ENCODE assay signal across 22 cellular contexts in the genomic region with DNA sequence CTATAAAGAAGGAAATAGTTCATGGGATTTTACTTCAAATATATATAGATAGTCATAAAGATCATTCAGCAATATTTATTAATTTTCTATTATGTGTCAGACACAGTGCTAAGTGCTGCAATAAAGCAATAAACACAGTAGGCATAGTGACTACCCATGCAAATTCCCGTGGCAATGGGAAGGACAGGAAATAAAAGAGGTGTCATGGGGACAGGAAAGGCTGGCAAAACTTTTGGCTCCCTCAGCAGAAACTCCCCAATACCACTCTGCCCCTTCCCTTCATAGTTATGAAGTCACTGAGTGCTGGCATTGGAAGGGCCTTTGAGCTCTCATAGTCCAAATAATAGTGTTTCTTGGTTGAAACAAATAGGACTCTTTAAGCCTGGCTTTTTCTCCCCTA.
A peak's percentile ranks its signal among the peaks of the same experiment; 100 is the strongest.
DNase-seq lines count a peak whose midpoint lies in the region; ATAC-seq and TF ChIP-seq lines count a peak whose summit lies in the region.
"Had no signal": no experiment of that assay in that cellular context is flagged by ENCODE, and none has a peak within 500 bp of the region (broad histone marks: within the 10 kb centered on the region; RNA-seq: fewer than 3 reads in every experiment).

No MANE protein-coding gene starts in this region.

- H3K27ac ChIP-seq in smooth muscle cell (ENCODE audit: low read depth), result peak overlapping the region; percentile 20
- H3K27ac ChIP-seq in gastrocnemius medialis, result no peak overlapping the region
- H3K27ac ChIP-seq: ovary, tibial artery had no signal

- no peaks in the 10 kb centered on the region for H3K9me3 Mint-ChIP-seq in Calu3 (ENCODE audit: low read depth, unreplicated experiment)
- no peaks in the 10 kb centered on the region for H3K9me3 Mint-ChIP-seq in activated CD8-positive, alpha-beta T cell treated with anti-CD3 and anti-CD28 coated beads, Interleukin-2, amount 10 ng/mL, durations not matched to agents 7 days and 5 days (ENCODE audit: insufficient read depth)

- H3K36me3 ChIP-seq in smooth muscle cell (ENCODE audit: low read depth) (no peaks in the 10 kb centered on the region), gastrocnemius medialis (no peaks in the 10 kb centered on the region)
- H3K36me3 ChIP-seq: ovary, tibial artery had no signal

- H3K27ac Mint-ChIP-seq in Calu3 (ENCODE audit: unreplicated experiment), result peak overlapping the region; percentile 21
- H3K27ac Mint-ChIP-seq in activated CD8-positive, alpha-beta T cell treated with anti-CD3 and anti-CD28 coated beads, Interleukin-2, amount 10 ng/mL, durations not matched to agents 7 days and 5 days, result peak overlapping the region; percentile 56
- H3K27ac Mint-ChIP-seq: activated naive CD4-positive, alpha-beta T cell treated with anti-CD3 and anti-CD28 coated beads for 36 hours; WTC11 had no signal

- WGBS in smooth muscle cell (ENCODE audit: low lambda C conversion rate), result 95% methylated on average over 1 of the region's 1 CpG

- peaks cover 4% of the 10 kb centered on the region for H3F3A ChIP-seq in smooth muscle cell (ENCODE audit: low read depth)

- H3K79me2 ChIP-seq in smooth muscle cell (ENCODE audit: low read depth), result no peaks in the 10 kb centered on the region

- POLR2A ChIA-PET in activated CD8-positive, alpha-beta T cell treated with anti-CD3 and anti-CD28 coated beads, Interleukin-2, amount 10 ng/mL, durations not matched to agents 7 days and 5 days (lab: Charles Lee), result no interaction called here

- H3K27me3 ChIP-seq in smooth muscle cell (ENCODE audit: low read depth) (no peaks in the 10 kb centered on the region), gastrocnemius medialis (no peaks in the 10 kb centered on the region)
- H3K27me3 ChIP-seq: ovary, tibial artery had no signal

- TF ChIP-seq POLR2A in gastrocnemius medialis (IDR thresholded peaks at IDR 0.05), result no peak

- H3K9me3 ChIP-seq in smooth muscle cell (replicated peaks; ENCODE audit: low read depth) (no peaks in the 10 kb centered on the region), gastrocnemius medialis (no peaks in the 10 kb centered on the region)
- H3K9me3 ChIP-seq: ovary, tibial artery had no signal

- H3K4me3 ChIP-seq in smooth muscle cell, result no peak overlapping the region
- no peak overlapping the region for H3K4me3 ChIP-seq in gastrocnemius medialis
- H3K4me3 ChIP-seq: ovary, tibial artery had no signal

- no peak overlapping the region for H3K9ac ChIP-seq in smooth muscle cell (ENCODE audit: low read depth)

- no peaks in the 10 kb centered on the region for H4K20me1 ChIP-seq in smooth muscle cell (ENCODE audit: low read depth)

- H3K4me2 ChIP-seq in smooth muscle cell, result no peak overlapping the region

- no TSS peak for BruUV-seq in Calu3 (replicated peaks; lab: Mats Ljungman, UMichigan)

- DNase-seq in Calu3 (no peak), left colon (no peak), smooth muscle cell (lab: John Stamatoyannopoulos, UW; ENCODE audit: unreplicated experiment) (no peak), gastrocnemius medialis (no peak)
- no peak for DNase-seq in activated CD8-positive, alpha-beta T cell treated with anti-CD3 and anti-CD28 coated beads, Interleukin-2, amount 10 ng/mL, durations not matched to agents 7 days and 5 days
- no peak for DNase-seq in activated naive CD4-positive, alpha-beta T cell treated with Interleukin-2 at 50 U/mL for 16 hours
- DNase-seq: activated CD4-positive, alpha-beta T cell treated with anti-CD3 and anti-CD28 coated beads, Interleukin-2, amount 50 U/mL, for 48 hours; activated T-cell treated with anti-CD3 and anti-CD28 coated beads, Interleukin-2, amount 50 U/mL, for 1 hour; aorta; Kasumi-1; NCI-H1092 treated with DMSO at 0.1 percent for 48 hours; NCI-H2107; NCI-H510A treated with DMSO at 0.1 percent for 48 hours; NK-92 treated with Interleukin-12 subunit alpha and Interleukin-12 subunit beta, amount 100 ng/mL, for 24 hours; ovary; stimulated activated CD4-positive, alpha-beta T cell treated with anti-CD3 and anti-CD28 coated beads, Interleukin-2, amount 100 ng/mL, for 24 hours; stimulated activated naive CD4-positive, alpha-beta T cell; T-helper 9 cell; tibial artery had no signal

- no peaks in the 10 kb centered on the region for H3K27me3 Mint-ChIP-seq in Calu3 (ENCODE audit: unreplicated experiment)
- H3K27me3 Mint-ChIP-seq in activated CD8-positive, alpha-beta T cell treated with anti-CD3 and anti-CD28 coated beads, Interleukin-2, amount 10 ng/mL, durations not matched to agents 7 days and 5 days (ENCODE audit: low read depth), result no peaks in the 10 kb centered on the region

- H3K4me3 Mint-ChIP-seq in Calu3 (ENCODE audit: low read depth, unreplicated experiment), result no peak overlapping the region
- no peak overlapping the region for H3K4me3 Mint-ChIP-seq in activated CD8-positive, alpha-beta T cell treated with anti-CD3 and anti-CD28 coated beads, Interleukin-2, amount 10 ng/mL, durations not matched to agents 7 days and 5 days
- H3K4me3 Mint-ChIP-seq: activated naive CD4-positive, alpha-beta T cell treated with anti-CD3 and anti-CD28 coated beads for 36 hours; WTC11 had no signal

- H3K4me1 ChIP-seq in smooth muscle cell (ENCODE audit: low read depth), result peaks cover 7% of the 10 kb centered on the region
- H3K4me1 ChIP-seq in gastrocnemius medialis, result no peaks in the 10 kb centered on the region
- H3K4me1 ChIP-seq: tibial artery had no signal

- H3K4me1 Mint-ChIP-seq in Calu3 (ENCODE audit: low read depth, unreplicated experiment), result peaks cover 41% of the 10 kb centered on the region
- H3K4me1 Mint-ChIP-seq in activated CD8-positive, alpha-beta T cell treated with anti-CD3 and anti-CD28 coated beads, Interleukin-2, amount 10 ng/mL, durations not matched to agents 7 days and 5 days (ENCODE audit: low read depth), result peaks cover 12% of the 10 kb centered on the region

- H3K36me3 Mint-ChIP-seq in Calu3 (ENCODE audit: insufficient read depth, unreplicated experiment), result no peaks in the 10 kb centered on the region
- H3K36me3 Mint-ChIP-seq in activated CD8-positive, alpha-beta T cell treated with anti-CD3 and anti-CD28 coated beads, Interleukin-2, amount 10 ng/mL, durations not matched to agents 7 days and 5 days (ENCODE audit: low read depth), result no peaks in the 10 kb centered on the region

- in situ Hi-C loops in gastrocnemius medialis (cut with MboI; ENCODE audit: low sequenced_read_pairs in 4 of 4), result no loop called here

- peak overlapping the region; percentile 9 for H2AFZ ChIP-seq in smooth muscle cell (ENCODE audit: low read depth)

- no peak for ATAC-seq in activated CD8-positive, alpha-beta T cell treated with anti-CD3 and anti-CD28 coated beads, Interleukin-2, amount 10 ng/mL, durations not matched to agents 7 days and 5 days
- ATAC-seq in left colon (peak; percentile 78), gastrocnemius medialis (no peak), GM18861 (IDR thresholded peaks at IDR 0.05; ENCODE audit: unreplicated experiment) (no peak)

- TF ChIP-seq CTCF in Calu3 (IDR thresholded peaks at IDR 0.05; ENCODE audit: unreplicated experiment) (no peak), smooth muscle cell (IDR thresholded peaks at IDR 0.05; ENCODE audit: borderline replicate concordance, insufficient read depth, poor library complexity, severe bottlenecking) (no peak), gastrocnemius medialis (IDR thresholded peaks at IDR 0.05 in 4 of 5, conservative IDR thresholded peaks at IDR 0.05 in 1 of 5) (no peak)

- CTCF ChIA-PET in Calu3 (lab: Charles Lee), result no interaction called here
- CTCF ChIA-PET in activated CD8-positive, alpha-beta T cell treated with anti-CD3 and anti-CD28 coated beads, Interleukin-2, amount 10 ng/mL, durations not matched to agents 7 days and 5 days (lab: Charles Lee), result interaction anchor here (0.9 to 1.1 kb wide), 2 partner anchors 14 to 88 kb away, joined by 3 read pairs; no protein-coding TSS in a partner anchor

- intact Hi-C loops in Calu3 (cut with micrococcal nuclease; ENCODE audit: unreplicated experiment) (no loop called here), left colon (cut with DNase I, micrococcal nuclease) (no loop called here), gastrocnemius medialis (cut with DNase I; ENCODE audit: low total_unique reads) (no loop called here)
